ENCODE assay signal across 14 cellular contexts in the genomic region with DNA sequence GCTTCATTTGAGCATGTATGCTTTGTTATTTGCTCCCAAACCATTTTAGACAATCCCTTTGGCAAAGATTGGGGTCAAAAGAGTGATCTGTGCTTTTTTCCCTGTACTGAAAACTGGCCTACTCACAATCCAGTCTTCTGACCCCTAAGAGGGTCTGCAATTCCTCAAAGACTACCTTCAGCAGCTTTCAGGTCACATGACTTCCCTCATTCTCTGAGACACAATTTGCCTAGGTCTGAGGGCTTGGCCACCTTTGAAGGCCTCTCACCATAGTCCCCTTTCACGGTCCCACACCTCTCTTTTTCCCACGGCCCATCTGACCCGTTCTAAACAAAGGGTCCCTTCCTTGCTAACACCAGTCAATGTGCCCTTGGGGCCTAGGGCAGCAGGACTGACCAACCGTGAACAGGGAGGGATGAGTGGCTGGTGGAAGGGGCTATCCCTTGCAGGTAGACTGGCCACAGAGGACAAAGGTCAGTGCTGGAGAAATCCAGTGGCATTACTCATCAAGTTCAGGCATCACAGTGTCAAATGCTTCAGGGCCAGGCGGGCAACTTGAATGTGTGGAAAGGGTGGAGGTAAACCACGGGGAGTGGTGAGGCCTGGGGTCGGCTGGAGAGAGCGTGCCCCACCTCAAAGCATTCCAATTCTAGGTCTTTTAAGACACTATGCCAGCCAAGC. TPM values are rescaled to one million over a fixed set of nuclear protein-coding genes. Genes with fewer than 3 reads are reported as not detected.
DNase-seq lines count a peak whose midpoint lies in the region; ATAC-seq, FAIRE-seq and TF ChIP-seq lines count a peak whose summit lies in the region.
"Had no signal": no experiment of that assay in that cellular context is flagged by ENCODE, and none has a peak within 500 bp of the region (broad histone marks: within the 10 kb centered on the region; RNA-seq: fewer than 3 reads in every experiment).

No MANE protein-coding gene starts in this region.

- intact Hi-C loops in mucosa of descending colon (cut with DNase I, micrococcal nuclease) = no loop called here

- no peak for TF ChIP-seq EP300 in A549 (IDR thresholded peaks at IDR 0.05)

- H3K9me3 ChIP-seq in A549 (no peaks in the 10 kb centered on the region), mucosa of descending colon (no peaks in the 10 kb centered on the region)
- H3K9me3 ChIP-seq: upper lobe of right lung had no signal

- no peak for TF ChIP-seq RAD21 in A549 (conservative IDR thresholded peaks at IDR 0.05 in 1 of 2, IDR thresholded peaks at IDR 0.05 in 1 of 2)

- H3K4me1 ChIP-seq in A549 (peaks cover 40% of the 10 kb centered on the region), mucosa of descending colon (ENCODE audit: low read depth) (peaks cover 18% of the 10 kb centered on the region)

- TF ChIP-seq CTCF in A549 (IDR thresholded peaks at IDR 0.05) (no peak), choroid plexus epithelial cell (conservative IDR thresholded peaks at IDR 0.05; ENCODE audit: low read depth, low read length) (no peak), mucosa of descending colon (IDR thresholded peaks at IDR 0.05) (no peak)

- TF ChIP-seq POLR2A in A549 (IDR thresholded peaks at IDR 0.05; ENCODE audit: low read length) (no peak), GM12891 (IDR thresholded peaks at IDR 0.05; ENCODE audit: low read depth, low read length) (no peak)

- peak overlapping the region; percentile 56 to 75 for H3K27ac ChIP-seq in A549
- H3K27ac ChIP-seq: WERI-Rb-1 had no signal

- no peaks in the 10 kb centered on the region for H3K36me3 ChIP-seq in mucosa of descending colon (ENCODE audit: low read depth)
- H3K36me3 ChIP-seq: WERI-Rb-1 had no signal

- CTCF ChIA-PET in A549 (lab: Yijun Ruan, JAX) = interaction anchor here (1.2 to 33.7 kb wide), 8 partner anchors 15 to 329 kb away, joined by 4 to 1280 read pairs (median 40); a partner anchor contains a TSS

- DNase-seq in A549 (ENCODE audit: low read depth in 1 of 2, low spot score in 1 of 2) (peak; percentile 76), HuH-7.5 (ENCODE audit: low spot score) (peak; percentile 93), choroid plexus epithelial cell (ENCODE audit: low read depth) (peak; percentile 65), mucosa of descending colon (peak in 1 of 3 donors; percentile 35), inferior parietal cortex (ENCODE audit: extremely low spot score) (no peak), GM12891 (ENCODE audit: insufficient read length, low spot score) (no peak), NCI-H774 (lab: John Stamatoyannopoulos, UW) (no peak), AG08395 (ENCODE audit: low spot score) (no peak)
- DNase-seq: amniotic stem cell; effector memory CD8-positive, alpha-beta T cell; upper lobe of right lung; WERI-Rb-1 had no signal

- peak; percentile 47 to 57; a peak in 4 of 6 replicates for ATAC-seq in A549
- peak; percentile 74 for ATAC-seq in mucosa of descending colon
- ATAC-seq: effector memory CD8-positive, alpha-beta T cell; upper lobe of right lung had no signal

- WGBS in A549 (ENCODE audit: missing lambda C conversion rate) = 32% methylated on average over 8 of the region's 8 CpGs

- H3K4me2 ChIP-seq in A549 = peak overlapping the region; percentile 48

- H3K4me3 ChIP-seq in A549 (no peak overlapping the region), choroid plexus epithelial cell (ENCODE audit: low read depth, low read length) (no peak overlapping the region), mucosa of descending colon (no peak overlapping the region)
- H3K4me3 ChIP-seq: upper lobe of right lung had no signal

- POLR2A ChIA-PET in A549 (lab: Yijun Ruan, JAX) = no interaction called here

- FAIRE-seq in A549 (lab: Jason Lieb, UNC) = no peak
- FAIRE-seq in GM12891 (lab: Jason Lieb, UNC) = no peak
- FAIRE-seq: G401.6 had no signal

TF ChIP-seq in A549, 52 proteins besides CTCF, POLR2A, EP300 and RAD21 (continues in another document):
- TF ChIP-seq, protein P1, sequence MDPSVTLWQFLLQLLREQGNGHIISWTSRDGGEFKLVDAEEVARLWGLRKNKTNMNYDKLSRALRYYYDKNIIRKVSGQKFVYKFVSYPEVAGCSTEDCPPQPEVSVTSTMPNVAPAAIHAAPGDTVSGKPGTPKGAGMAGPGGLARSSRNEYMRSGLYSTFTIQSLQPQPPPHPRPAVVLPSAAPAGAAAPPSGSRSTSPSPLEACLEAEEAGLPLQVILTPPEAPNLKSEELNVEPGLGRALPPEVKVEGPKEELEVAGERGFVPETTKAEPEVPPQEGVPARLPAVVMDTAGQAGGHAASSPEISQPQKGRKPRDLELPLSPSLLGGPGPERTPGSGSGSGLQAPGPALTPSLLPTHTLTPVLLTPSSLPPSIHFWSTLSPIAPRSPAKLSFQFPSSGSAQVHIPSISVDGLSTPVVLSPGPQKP (IDR thresholded peaks at IDR 0.05; ENCODE audit: low read depth, low read length) = no peak
- TF ChIP-seq CBX2 (IDR thresholded peaks at IDR 0.05; ENCODE audit: borderline replicate concordance, low read depth) = no peak

TF ChIP-seq in GM12891, 5 proteins besides CTCF, POLR2A, EP300 and RAD21:
- TF ChIP-seq PAX5 (IDR thresholded peaks at IDR 0.05; ENCODE audit: insufficient read depth, low read length, severe bottlenecking) = no peak
- no peak for TF ChIP-seq SPI1 (IDR thresholded peaks at IDR 0.05; ENCODE audit: low read depth, low read length)
- TF ChIP-seq POU2F2 (IDR thresholded peaks at IDR 0.05; ENCODE audit: low read depth, low read length) = no peak
- no peak for TF ChIP-seq TAF1 (IDR thresholded peaks at IDR 0.05; ENCODE audit: low read depth, low read length)
- no peak for TF ChIP-seq POLR2AphosphoS5 (IDR thresholded peaks at IDR 0.05; ENCODE audit: low read depth, low read length)

RNA-seq across cellular contexts. Expression of a gene that starts 10.8 kb away (rescaled TPM):
- 0.08 and 0.28 TPM in 2 replicates for polyA plus RNA-seq in A549 (2011; rRNA removed)
- polyA plus RNA-seq in A549 (2012; cell fraction: cytosol; rRNA removed) = 0.11 and 0.21 TPM in 2 replicates
- polyA plus RNA-seq in A549 (2012; cell fraction: nucleus; rRNA removed) = 0.16 and 0.17 TPM in 2 replicates
- polyA plus RNA-seq in A549 (2017; fragmentation: RNase III; extraction: RNeasy Plus Mini Kit Qiagen cat#74134 plus additional on column Dnase treatment) = 0.12 to 0.34 TPM (median 0.18 TPM) in 3 replicates
- 0.19 and 0.29 TPM in 2 replicates for polyA minus RNA-seq in A549 (2011; rRNA and poly(A)+ RNA removed)
- 10 to 100 TPM in 1 of 3 donors, 1 to 10 TPM in 2; 2.7 to 29.7 (median 8.4) TPM for total RNA-seq in mucosa of descending colon
- polyA plus RNA-seq in GM12891 (2012; ENCODE audit: low read depth, missing spikeins) = 0.18 TPM

RNA-seq across cellular contexts. Expression of a gene that starts 11.8 kb away (rescaled TPM):
- 16.1 and 17.9 TPM in 2 replicates for polyA plus RNA-seq in A549 (2011; rRNA removed)
- polyA plus RNA-seq in A549 (2012; cell fraction: cytosol; rRNA removed) = 4.2 and 4.9 TPM in 2 replicates
- 1.7 and 2.4 TPM in 2 replicates for polyA plus RNA-seq in A549 (2012; cell fraction: nucleus; rRNA removed)
- 8.6 to 12.2 TPM (median 8.6 TPM) in 3 replicates for polyA plus RNA-seq in A549 (2017; fragmentation: RNase III; extraction: RNeasy Plus Mini Kit Qiagen cat#74134 plus additional on column Dnase treatment)
- 2.9 and 3.1 TPM in 2 replicates for polyA minus RNA-seq in A549 (2011; rRNA and poly(A)+ RNA removed)
- total RNA-seq in mucosa of descending colon = 100 to 1,000 TPM in 1 of 3 donors, 10 to 100 TPM in 2; 70.1 to 157 (median 76.2) TPM
- polyA plus RNA-seq in GM12891 (2012; ENCODE audit: low read depth, missing spikeins) = not detected

RNA-seq across cellular contexts. Expression of a gene that starts 19.5 kb away (rescaled TPM):
- polyA plus RNA-seq in A549 (2011; rRNA removed) (not detected in 2 replicates), A549 (2017; fragmentation: RNase III; extraction: RNeasy Plus Mini Kit Qiagen cat#74134 plus additional on column Dnase treatment) (not detected in 3 replicates)
- polyA plus RNA-seq in A549 (2012; cell fraction: cytosol; rRNA removed) = not detected in 2 replicates
- polyA plus RNA-seq in A549 (2012; cell fraction: nucleus; rRNA removed) = not detected in 2 replicates
- polyA minus RNA-seq in A549 (2011; rRNA and poly(A)+ RNA removed) = not detected in 2 replicates
- under 1 TPM in 1 of 3 donors, not detected in 2; 0.09 TPM for total RNA-seq in mucosa of descending colon
- polyA plus RNA-seq in GM12891 (2012; ENCODE audit: low read depth, missing spikeins) = 0.22 TPM
- total RNA-seq: NCI-H460, upper lobe of right lung had no signal

RNA-seq across cellular contexts. Expression of a gene that starts 27.6 kb away (rescaled TPM):
- polyA plus RNA-seq in A549 (2011; rRNA removed) = 23.4 and 25.2 TPM in 2 replicates
- polyA plus RNA-seq in A549 (2012; cell fraction: cytosol; rRNA removed) = 13.2 and 14.6 TPM in 2 replicates
- polyA plus RNA-seq in A549 (2012; cell fraction: nucleus; rRNA removed) = 6.8 and 8.6 TPM in 2 replicates
- polyA plus RNA-seq in A549 (2017; fragmentation: RNase III; extraction: RNeasy Plus Mini Kit Qiagen cat#74134 plus additional on column Dnase treatment) = 19.2 to 21.4 TPM (median 20.8 TPM) in 3 replicates
- polyA minus RNA-seq in A549 (2011; rRNA and poly(A)+ RNA removed) = 8.7 and 10.4 TPM in 2 replicates
- total RNA-seq in mucosa of descending colon = 10 to 100 TPM; 17.5 to 24.0 (median 19.2) TPM
- 8.9 TPM for polyA plus RNA-seq in GM12891 (2012; ENCODE audit: low read depth, missing spikeins)

RNA-seq across cellular contexts. Expression of a gene that starts 58.0 kb away (rescaled TPM):
- polyA plus RNA-seq in A549 (2011; rRNA removed) (0.84 and 1.3 TPM in 2 replicates), A549 (2017; fragmentation: RNase III; extraction: RNeasy Plus Mini Kit Qiagen cat#74134 plus additional on column Dnase treatment) (0.87 to 0.96 TPM (median 0.96 TPM) in 3 replicates)
- 0.88 and 0.91 TPM in 2 replicates for polyA plus RNA-seq in A549 (2012; cell fraction: cytosol; rRNA removed)
- 11.3 and 12.5 TPM in 2 replicates for polyA plus RNA-seq in A549 (2012; cell fraction: nucleus; rRNA removed)
- polyA minus RNA-seq in A549 (2011; rRNA and poly(A)+ RNA removed) = 2.1 TPM in 2 replicates
- total RNA-seq in mucosa of descending colon = 1 to 10 TPM; 2.0 to 6.9 (median 3.9) TPM
- 1.2 TPM for polyA plus RNA-seq in GM12891 (2012; ENCODE audit: low read depth, missing spikeins)

Comparison
In these comparisons a context has a peak if more than half of its experiments do, and no peak if none do; other contexts are left out.
1. DNase-seq: peak in A549 (2 of 2), HuH-7.5 (single experiment) and choroid plexus epithelial cell (single experiment); none in inferior parietal cortex (single experiment), GM12891 (single experiment), NCI-H774 (single experiment) and AG08395 (single experiment).